Comparison of ENCODE assay signal across 24 cellular contexts in genomic region chr5:130476325-130476724, GRCh38.
A peak's percentile ranks its signal among the peaks of the same experiment; 100 is the strongest.
DNase-seq lines count a peak whose midpoint lies in the region; ATAC-seq and TF ChIP-seq lines count a peak whose summit lies in the region.
"Had no signal": no experiment of that assay in that cellular context is flagged by ENCODE, and none has a peak within 500 bp of the region (broad histone marks: within the 10 kb centered on the region; RNA-seq: fewer than 3 reads in every experiment).

No MANE protein-coding gene starts in this region.

- POLR2A ChIA-PET in CD8-positive, alpha-beta T cell (lab: Charles Lee) = no interaction called here

- no peaks in the 10 kb centered on the region for H4K20me1 ChIP-seq in mammary epithelial cell (ENCODE audit: insufficient read depth, low read length)
- H4K20me1 ChIP-seq: BLaER1 had no signal

- H3K36me3 ChIP-seq in mammary epithelial cell (ENCODE audit: insufficient read depth, low read length) (no peaks in the 10 kb centered on the region), breast epithelium (no peaks in the 10 kb centered on the region), RWPE2 (ENCODE audit: low read depth) (no peaks in the 10 kb centered on the region)
- no peaks in the 10 kb centered on the region for H3K36me3 ChIP-seq in CD8-positive, alpha-beta T cell (ENCODE audit: insufficient read depth, low read length)
- H3K36me3 ChIP-seq: BLaER1, Peyer's patch had no signal

- H3K9me3 ChIP-seq in mammary epithelial cell (replicated peaks; ENCODE audit: insufficient read depth, low read length) (no peaks in the 10 kb centered on the region), breast epithelium (peaks cover 0 to 20% of the 10 kb centered on the region in 2 donors), RWPE2 (ENCODE audit: severe bottlenecking) (no peaks in the 10 kb centered on the region)
- H3K9me3 ChIP-seq in CD8-positive, alpha-beta T cell (ENCODE audit: low read length) = no peaks in the 10 kb centered on the region
- H3K9me3 ChIP-seq: SK-N-SH had no signal

- H3K4me1 ChIP-seq in mammary epithelial cell (ENCODE audit: insufficient read depth, low read length) = no peaks in the 10 kb centered on the region
- no peaks in the 10 kb centered on the region for H3K4me1 ChIP-seq in breast epithelium
- no peaks in the 10 kb centered on the region for H3K4me1 ChIP-seq in RWPE2 (ENCODE audit: insufficient read depth, poor library complexity, severe bottlenecking)
- H3K4me1 ChIP-seq in CD8-positive, alpha-beta T cell (ENCODE audit: insufficient read depth, low read length) = no peaks in the 10 kb centered on the region
- H3K4me1 ChIP-seq: BLaER1, Peyer's patch had no signal

- peak; percentile 7 for DNase-seq in mammary epithelial cell
- no peak for DNase-seq in breast epithelium (ENCODE audit: low spot score in 2 of 2)
- no peak for DNase-seq in RWPE2 (ENCODE audit: low spot score)
- DNase-seq in epithelial cell of esophagus (ENCODE audit: low read depth) = peak; percentile 70
- DNase-seq in renal cortical epithelial cell (ENCODE audit: low read depth) = peak; percentile 4
- no peak for DNase-seq in CD8-positive, alpha-beta T cell
- no peak for DNase-seq in stimulated activated CD4-positive, alpha-beta T cell treated with anti-CD3 and anti-CD28 coated beads, Interleukin-2, amount 100 ng/mL, for 48 hours
- DNase-seq: 8988T; CD4-positive, CD25-positive, alpha-beta regulatory T cell; DMS79 treated with DMSO at 0.1 percent for 48 hours; GF-D8; KBM-7; MM.1S; NCI-H1048; NCI-H1417; NCI-H1694; NCI-H2029 treated with DMSO at 0.1 percent for 48 hours; NCI-H526 treated with DMSO at 0.1 percent for 48 hours; Peyer's patch; SK-N-SH; SW 1271 had no signal

- H3K27me3 ChIP-seq in mammary epithelial cell (ENCODE audit: insufficient read depth, low read length) (no peaks in the 10 kb centered on the region), breast epithelium (no peaks in the 10 kb centered on the region), RWPE2 (ENCODE audit: insufficient read depth, poor library complexity, severe bottlenecking) (no peaks in the 10 kb centered on the region)
- H3K27me3 ChIP-seq in CD8-positive, alpha-beta T cell (ENCODE audit: insufficient read depth, low read length) = no peaks in the 10 kb centered on the region
- H3K27me3 ChIP-seq: BLaER1, Peyer's patch had no signal

- no TSS peak for BruUV-seq in mammary epithelial cell (replicated peaks; lab: Mats Ljungman, UMichigan)

- H3K27ac ChIP-seq in mammary epithelial cell (ENCODE audit: insufficient read depth, low read depth, low read length) (no peak overlapping the region), breast epithelium (no peak overlapping the region), RWPE2 (ENCODE audit: poor library complexity, severe bottlenecking) (no peak overlapping the region)
- no peak overlapping the region for H3K27ac ChIP-seq in CD8-positive, alpha-beta T cell (ENCODE audit: low read depth, low read length)
- H3K27ac ChIP-seq: BLaER1, Peyer's patch had no signal

- in situ Hi-C loops in mammary epithelial cell (cut with MboI; ENCODE audit: low sequenced_read_pairs in 2 of 2) = no loop called here

- no peak overlapping the region for H3K4me3 Mint-ChIP-seq in CD8-positive, alpha-beta T cell
- H3K4me3 Mint-ChIP-seq: CD4-positive, CD25-positive, alpha-beta regulatory T cell had no signal

- TF ChIP-seq CTCF in mammary epithelial cell (conservative IDR thresholded peaks at IDR 0.05 in 1 of 2, IDR thresholded peaks at IDR 0.05 in 1 of 2; ENCODE audit: extremely low read depth in 1 of 2, insufficient read depth in 1 of 2, low read depth in 1 of 2, low read length in 2 of 2) (no peak), breast epithelium (IDR thresholded peaks at IDR 0.05) (no peak), RWPE2 (IDR thresholded peaks at IDR 0.05; ENCODE audit: poor library complexity, severe bottlenecking) (no peak), epithelial cell of esophagus (IDR thresholded peaks at IDR 0.05; ENCODE audit: insufficient read depth, low read depth, low read length, missing control alignments) (no peak)
- TF ChIP-seq CTCF in CD8-positive, alpha-beta T cell (IDR thresholded peaks at IDR 0.05) = no peak

- no peaks in the 10 kb centered on the region for H3K36me3 Mint-ChIP-seq in CD8-positive, alpha-beta T cell
- H3K36me3 Mint-ChIP-seq: CD4-positive, CD25-positive, alpha-beta regulatory T cell had no signal

- H3K9ac ChIP-seq in mammary epithelial cell (ENCODE audit: insufficient read depth, low read length) = no peak overlapping the region
- H3K9ac ChIP-seq: BLaER1, SK-N-SH had no signal

- dilution Hi-C loops in mammary epithelial cell (cut with HindIII; ENCODE audit: low sequenced_read_pairs) = no loop called here

- no peak overlapping the region for H2AFZ ChIP-seq in mammary epithelial cell (ENCODE audit: low read depth, low read length)

- H3K27me3 Mint-ChIP-seq in CD8-positive, alpha-beta T cell (ENCODE audit: low read depth) = no peaks in the 10 kb centered on the region
- H3K27me3 Mint-ChIP-seq: CD4-positive, CD25-positive, alpha-beta regulatory T cell had no signal

- no peaks in the 10 kb centered on the region for H3K4me1 Mint-ChIP-seq in CD8-positive, alpha-beta T cell (ENCODE audit: low read depth)
- H3K4me1 Mint-ChIP-seq: CD4-positive, CD25-positive, alpha-beta regulatory T cell had no signal

- H3K4me3 ChIP-seq in mammary epithelial cell (replicated peaks in 1 of 3; ENCODE audit: insufficient read depth in 1 of 3, low read depth in 2 of 3, low read length in 3 of 3) (no peak overlapping the region), breast epithelium (no peak overlapping the region), RWPE2 (ENCODE audit: severe bottlenecking) (no peak overlapping the region), epithelial cell of esophagus (ENCODE audit: low read length) (no peak overlapping the region)
- H3K4me3 ChIP-seq in CD8-positive, alpha-beta T cell (ENCODE audit: low read depth, low read length) = no peak overlapping the region
- H3K4me3 ChIP-seq: BLaER1, Peyer's patch had no signal

- no peak for TF ChIP-seq POLR2A in breast epithelium (IDR thresholded peaks at IDR 0.05)

- ATAC-seq in RWPE2 (ENCODE audit: low read depth) (peak; percentile 44; the same call in 2 of the 3 replicates), GM19351 (IDR thresholded peaks at IDR 0.05; ENCODE audit: unreplicated experiment) (no peak)
- ATAC-seq in CD8-positive, alpha-beta T cell = no peak
- ATAC-seq: HCT116 had no signal

- H3K27ac Mint-ChIP-seq in CD8-positive, alpha-beta T cell = no peak overlapping the region
- H3K27ac Mint-ChIP-seq: CD4-positive, CD25-positive, alpha-beta regulatory T cell had no signal

- CTCF ChIA-PET in mammary epithelial cell (lab: Charles Lee; ENCODE audit: low non-redundant PET) = no interaction called here
- CTCF ChIA-PET in CD8-positive, alpha-beta T cell (lab: Charles Lee) = no interaction called here

- intact Hi-C loops in mammary epithelial cell (cut with micrococcal nuclease) (no loop called here), breast epithelium (cut with DNase I; ENCODE audit: low total_unique reads) (no loop called here)
- intact Hi-C loops in CD8-positive, alpha-beta T cell (cut with DNase I, micrococcal nuclease) = no loop called here

- WGBS in mammary epithelial cell (ENCODE audit: low coverage, missing lambda C conversion rate) = 92% methylated on average over 6 of the region's 6 CpGs

- peaks cover 17% of the 10 kb centered on the region for H3K9me3 Mint-ChIP-seq in CD8-positive, alpha-beta T cell

- no peak overlapping the region for H3K4me2 ChIP-seq in mammary epithelial cell (ENCODE audit: insufficient read depth, low read depth, low read length)
- H3K4me2 ChIP-seq: BLaER1, SK-N-SH had no signal

- H3K79me2 ChIP-seq in mammary epithelial cell (ENCODE audit: insufficient read depth, low read length) = no peaks in the 10 kb centered on the region

Comparison
In these comparisons a context has a peak if more than half of its experiments do, and no peak if none do; other contexts are left out.
1. DNase-seq: peak in mammary epithelial cell (single experiment), epithelial cell of esophagus (single experiment) and renal cortical epithelial cell (single experiment); none in breast epithelium (0 of 2), RWPE2 (single experiment), CD8-positive, alpha-beta T cell (0 of 7) and stimulated activated CD4-positive, alpha-beta T cell treated with anti-CD3 and anti-CD28 coated beads, Interleukin-2, amount 100 ng/mL, for 48 hours (0 of 2).